Comparison of ENCODE assay signal across 8 cellular contexts in genomic region chr16:88274126-88274750, GRCh38.
DNase-seq lines count a peak whose midpoint lies in the region; ATAC-seq, FAIRE-seq and TF ChIP-seq lines count a peak whose summit lies in the region.
"Not testable (repeated sequence)": the region's sequence is repeated elsewhere in the genome, so short reads cannot be mapped to it uniquely, and the experiment has no call there.

No MANE protein-coding gene starts in this region.

- not testable (repeated sequence) for H3K27me3 Mint-ChIP-seq in HFFc6 (ENCODE audit: insufficient read depth); neural crest cell (ENCODE audit: low read depth)
- H3K27me3 Mint-ChIP-seq in effector memory CD8-positive, alpha-beta T cell: peaks cover 9 to 32% of the 10 kb centered on the region in 2 donors

- TF ChIP-seq EP300 in gastroesophageal sphincter (IDR thresholded peaks at IDR 0.05); HepG2 (IDR thresholded peaks at IDR 0.05; ENCODE audit: low read depth in 2 of 2, low read length in 2 of 2); HepG2 (CRISPR knock-in tag; IDR thresholded peaks at IDR 0.05; ENCODE audit: borderline replicate concordance): not testable (repeated sequence)

- not testable (repeated sequence) for TF ChIP-seq POLR2A in gastroesophageal sphincter (IDR thresholded peaks at IDR 0.05); HepG2 (IDR thresholded peaks at IDR 0.05; ENCODE audit: insufficient read depth in 1 of 2, low read depth in 2 of 2, low read length in 2 of 2)

- not testable (repeated sequence) for H3K79me2 ChIP-seq in ACC112 (ENCODE audit: control insufficient read depth, insufficient read depth, low read length, unreplicated experiment); HepG2 (ENCODE audit: insufficient read depth, low read length)

- not testable (repeated sequence) for H3K4me2 ChIP-seq in HepG2 (ENCODE audit: low read depth, low read length)

- POLR2A ChIA-PET in HepG2 (lab: Yijun Ruan, JAX): not testable (repeated sequence)

- not testable (repeated sequence) for TF ChIP-seq RAD21 in HepG2 (CRISPR knock-in tag; IDR thresholded peaks at IDR 0.05)

- not testable (repeated sequence) for H4K20me1 ChIP-seq in HepG2 (ENCODE audit: insufficient read depth, low read length)

- H3K4me1 ChIP-seq in ACC112 (ENCODE audit: control insufficient read depth, insufficient read depth, low read length, unreplicated experiment); gastroesophageal sphincter; HepG2 (ENCODE audit: insufficient read depth, low read length): not testable (repeated sequence)

- peak overlapping the region; percentile 81 for H2AFZ ChIP-seq in ACC112 (ENCODE audit: low read length, unreplicated experiment)
- not testable (repeated sequence) for H2AFZ ChIP-seq in HepG2 (ENCODE audit: low read length)

- BruUV-seq in HepG2 (replicated peaks; lab: Mats Ljungman, UMichigan): not testable (repeated sequence)

- intact Hi-C loops in HepG2 (cut with micrococcal nuclease; ENCODE audit: unreplicated experiment): not testable (repeated sequence)

- H3K4me1 Mint-ChIP-seq in HFFc6 (ENCODE audit: low read depth): peaks cover 15% of the 10 kb centered on the region
- H3K4me1 Mint-ChIP-seq in effector memory CD8-positive, alpha-beta T cell (ENCODE audit: low read depth in 2 of 2); neural crest cell; stimulated activated effector memory CD8-positive, alpha-beta T cell treated with anti-CD3 and anti-CD28 coated beads, Interleukin-12 subunit alpha, Interleukin-12 subunit beta, amount 100 ng/mL, for 72 hours: not testable (repeated sequence)

- H3K36me3 Mint-ChIP-seq in HFFc6 (ENCODE audit: low read depth); effector memory CD8-positive, alpha-beta T cell (ENCODE audit: insufficient read depth); neural crest cell (ENCODE audit: low read depth); stimulated activated effector memory CD8-positive, alpha-beta T cell treated with anti-CD3 and anti-CD28 coated beads, Interleukin-12 subunit alpha, Interleukin-12 subunit beta, amount 100 ng/mL, for 72 hours: not testable (repeated sequence)

- H3K36me3 ChIP-seq in ACC112 (ENCODE audit: insufficient read depth, low read length); gastroesophageal sphincter; HepG2 (replicated peaks in 1 of 2; ENCODE audit: control insufficient read depth in 1 of 2, insufficient read depth in 2 of 2, low read length in 2 of 2): not testable (repeated sequence)

- not testable (repeated sequence) for H3K27me3 ChIP-seq in ACC112 (ENCODE audit: insufficient read depth, low read length); gastroesophageal sphincter
- peaks cover 0 to 13% of the 10 kb centered on the region in 2 experiments; a peak in 2 of 5 replicates for H3K27me3 ChIP-seq in HepG2 (ENCODE audit: control insufficient read depth in 1 of 2, insufficient read depth in 2 of 2, low read length in 2 of 2)

- TF ChIP-seq CTCF in HFFc6 (IDR thresholded peaks at IDR 0.05); gastroesophageal sphincter (IDR thresholded peaks at IDR 0.05); HepG2 (CRISPR knock-in tag; IDR thresholded peaks at IDR 0.05); neural crest cell (conservative IDR thresholded peaks at IDR 0.05): not testable (repeated sequence)

- in situ Hi-C loops in HepG2 (cut with HindIII; ENCODE audit: extremely low pct_ligation_motif_present, low pct_unique_long_range_greater_than_20kb): not testable (repeated sequence)

- not testable (repeated sequence) for H3K4me3 ChIP-seq in ACC112 (ENCODE audit: low read depth, low read length); gastroesophageal sphincter; HepG2 (replicated peaks in 1 of 3; ENCODE audit: insufficient read depth in 1 of 3, low read depth in 2 of 3, low read length in 3 of 3)

- ATAC-seq in effector memory CD8-positive, alpha-beta T cell (replicated peaks): peak; percentile 24
- ATAC-seq in gastroesophageal sphincter: peak; percentile 71
- ATAC-seq in HepG2: not testable (repeated sequence)
- ATAC-seq in stimulated activated effector memory CD8-positive, alpha-beta T cell treated with anti-CD3 and anti-CD28 coated beads, Interleukin-12 subunit alpha, Interleukin-12 subunit beta, amount 100 ng/mL, for 72 hours: peak; percentile 44

- peak; percentile 67 for FAIRE-seq in HepG2 (lab: Jason Lieb, UNC)

- H3K27ac ChIP-seq in ACC112 (ENCODE audit: low read depth, low read length): peak overlapping the region; percentile 42; the same call in 1 of the 2 replicates
- not testable (repeated sequence) for H3K27ac ChIP-seq in gastroesophageal sphincter; HepG2 (ENCODE audit: extremely low read length, insufficient read depth, low read length)

- not testable (repeated sequence) for H3K9ac ChIP-seq in HepG2 (ENCODE audit: insufficient read depth, low read depth, low read length)

- CTCF ChIA-PET in HepG2 (lab: Yijun Ruan, JAX; ENCODE audit: low intra/inter-chr PET ratio, low total read pairs): not testable (repeated sequence)

- peak overlapping the region; percentile 76 for H3K27ac Mint-ChIP-seq in HFFc6
- H3K27ac Mint-ChIP-seq in effector memory CD8-positive, alpha-beta T cell; stimulated activated effector memory CD8-positive, alpha-beta T cell treated with anti-CD3 and anti-CD28 coated beads, Interleukin-12 subunit alpha, Interleukin-12 subunit beta, amount 100 ng/mL, for 72 hours: not testable (repeated sequence)
- H3K27ac Mint-ChIP-seq in neural crest cell (ENCODE audit: unreplicated experiment): peak overlapping the region; percentile 43

- 47 to 70% methylated on average over 3 to 11 of the region's 11 CpGs for WGBS in gastroesophageal sphincter (ENCODE audit: low coverage in 1 of 2), 2 donors
- 51% methylated on average over 11 of the region's 11 CpGs for WGBS in HepG2 (ENCODE audit: low lambda C conversion rate)

- peak; percentile 28 for DNase-seq in HFFc6
- DNase-seq in RPMI7951 (ENCODE audit: low read depth): peak; percentile 34
- DNase-seq in effector memory CD8-positive, alpha-beta T cell; HepG2 (ENCODE audit: low spot score); neural crest cell (ENCODE audit: low read depth, low spot score); stimulated activated effector memory CD8-positive, alpha-beta T cell treated with anti-CD3 and anti-CD28 coated beads, Interleukin-12 subunit alpha, Interleukin-12 subunit beta, amount 100 ng/mL, for 72 hours (ENCODE audit: low spot score in 2 of 2): not testable (repeated sequence)

- H3K9me3 ChIP-seq in gastroesophageal sphincter; HepG2 (ENCODE audit: low read length): not testable (repeated sequence)

- H3K9me3 Mint-ChIP-seq in HFFc6; effector memory CD8-positive, alpha-beta T cell; neural crest cell; stimulated activated effector memory CD8-positive, alpha-beta T cell treated with anti-CD3 and anti-CD28 coated beads, Interleukin-12 subunit alpha, Interleukin-12 subunit beta, amount 100 ng/mL, for 72 hours: not testable (repeated sequence)

- peak overlapping the region; percentile 58 for H3K4me3 Mint-ChIP-seq in HFFc6
- H3K4me3 Mint-ChIP-seq in effector memory CD8-positive, alpha-beta T cell; neural crest cell; stimulated activated effector memory CD8-positive, alpha-beta T cell treated with anti-CD3 and anti-CD28 coated beads, Interleukin-12 subunit alpha, Interleukin-12 subunit beta, amount 100 ng/mL, for 72 hours: not testable (repeated sequence)
